In genomic region chr4:121814756-121815155, GRCh38 we compare ENCODE assay signal across 17 cellular contexts.
DNase-seq lines count a peak whose midpoint lies in the region; TF ChIP-seq lines count a peak whose summit lies in the region.
"Had no signal": no experiment of that assay in that cellular context is flagged by ENCODE, and none has a peak within 500 bp of the region (broad histone marks: within the 10 kb centered on the region; RNA-seq: fewer than 3 reads in every experiment).

No MANE protein-coding gene starts in this region.

- no peaks in the 10 kb centered on the region for H3K27me3 ChIP-seq in ACC112 (ENCODE audit: insufficient read depth, low read length)
- no peaks in the 10 kb centered on the region for H3K27me3 ChIP-seq in Loucy (ENCODE audit: insufficient read depth, low read length, poor library complexity, severe bottlenecking)

- H2AFZ ChIP-seq in ACC112 (ENCODE audit: low read length, unreplicated experiment) (no peak overlapping the region), Loucy (ENCODE audit: low read length) (no peak overlapping the region)

- TF ChIP-seq CTCF in Loucy (conservative IDR thresholded peaks at IDR 0.05; ENCODE audit: low read length), result no peak

- H3K36me3 ChIP-seq in ACC112 (ENCODE audit: insufficient read depth, low read length) (peaks cover 64% of the 10 kb centered on the region), Loucy (ENCODE audit: insufficient read depth, low read length) (peaks cover 81% of the 10 kb centered on the region)

- peak overlapping the region; percentile 15 for H3K9ac ChIP-seq in Loucy (ENCODE audit: low read depth, low read length, poor library complexity, severe bottlenecking)

- 0 out of 2 replicates have a peak, but pooled peaks cover 14% of the 10 kb centered on the region for H3F3A ChIP-seq in Loucy (ENCODE audit: low read depth)

- H3K79me2 ChIP-seq in ACC112 (ENCODE audit: control insufficient read depth, insufficient read depth, low read length, unreplicated experiment), result peaks cover 36% of the 10 kb centered on the region
- H3K79me2 ChIP-seq in Loucy (ENCODE audit: insufficient read depth, low read length), result peaks cover 56% of the 10 kb centered on the region

- H3K4me3 ChIP-seq in ACC112 (ENCODE audit: low read depth, low read length) (no peak overlapping the region), Loucy (ENCODE audit: low read length, poor library complexity, severe bottlenecking) (peak overlapping the region; percentile 21)

- peak overlapping the region; percentile 27 for H3K4me2 ChIP-seq in Loucy (ENCODE audit: low read depth, low read length, poor library complexity, severe bottlenecking)

- H3K9me2 ChIP-seq in Loucy (replicated peaks; ENCODE audit: low read depth, low read length), result no peaks in the 10 kb centered on the region

- peak overlapping the region; percentile 23; the same call in 1 of the 2 replicates for H3K27ac ChIP-seq in ACC112 (ENCODE audit: low read depth, low read length)

- H3K9me3 ChIP-seq in Loucy (ENCODE audit: insufficient read depth, low read depth, low read length), result no peaks in the 10 kb centered on the region

- H4K20me1 ChIP-seq in Loucy (ENCODE audit: insufficient read depth, low read length, poor library complexity, severe bottlenecking), result peaks cover 57% of the 10 kb centered on the region

- H3K4me1 ChIP-seq in ACC112 (ENCODE audit: control insufficient read depth, insufficient read depth, low read length, unreplicated experiment) (peaks cover 32% of the 10 kb centered on the region), Loucy (ENCODE audit: insufficient read depth, low read length, poor library complexity, severe bottlenecking) (peaks cover 31% of the 10 kb centered on the region)

- DNase-seq in EH (ENCODE audit: low read depth) (peak; percentile 47), iris pigment epithelial cell (ENCODE audit: low read depth) (peak; percentile 39), cortex of kidney (lab: John Stamatoyannopoulos, UW) (no peak), DMS53 (lab: John Stamatoyannopoulos, UW) (no peak), T-helper 2 cell (no peak)
- DNase-seq: C1 segment of cervical spinal cord; CD8-positive, alpha-beta memory T cell; GDM1; GOT3; NCI-H1105; NCI-H2081; NCI-H510A; NCI-H774; OCI-M1; SHP77 had no signal

Comparison
In these comparisons a context has a peak if more than half of its experiments do, and no peak if none do; other contexts are left out.
1. DNase-seq: peak in EH (single experiment) and iris pigment epithelial cell (single experiment); none in cortex of kidney (single experiment), DMS53 (single experiment) and T-helper 2 cell (0 of 5).